ENCODE assay signal across 8 cellular contexts in genomic region chr6:46217671-46218131, GRCh38. TPM values are rescaled to one million over a fixed set of nuclear protein-coding genes. Genes with fewer than 3 reads are reported as not detected.
DNase-seq lines count a peak whose midpoint lies in the region; ATAC-seq and TF ChIP-seq lines count a peak whose summit lies in the region.

No MANE protein-coding gene starts in this region.

- H2BK120ac ChIP-seq in neuronal stem cell (ENCODE audit: low read depth, low read length), result no peak overlapping the region

- H2BK15ac ChIP-seq in neuronal stem cell (ENCODE audit: low read length), result no peak overlapping the region

- no peak overlapping the region for H3K4me2 ChIP-seq in neuronal stem cell (ENCODE audit: insufficient read depth, low read length, poor library complexity, severe bottlenecking)

- H3K27ac ChIP-seq in upper lobe of right lung, result peak overlapping the region; percentile 43
- H3K27ac ChIP-seq in neuronal stem cell (replicated peaks; ENCODE audit: low read length), result no peak overlapping the region

- WGBS in neuronal stem cell (ENCODE audit: extremely low coverage in 2 of 2, insufficient read length in 2 of 2, insufficient replicate concordance in 1 of 2), 2 donors, result no CpG with 5 or more reads among the region's 5 CpGs

- no peak overlapping the region for H2BK5ac ChIP-seq in neuronal stem cell (ENCODE audit: low read length)

- no peak overlapping the region for H3K4me3 ChIP-seq in upper lobe of right lung
- H3K4me3 ChIP-seq in neuronal stem cell (ENCODE audit: low read length in 2 of 2), result no peak overlapping the region

- POLR2A ChIA-PET in GM10248 (lab: Yijun Ruan, JAX), result interaction anchor here (0.7 kb wide), 1 partner anchor 1974 kb away, joined by 3 read pairs; no protein-coding TSS in a partner anchor

- CTCF ChIA-PET in GM10248 (lab: Yijun Ruan, JAX), result interaction anchor here (0.8 to 8.4 kb wide), 10 partner anchors 9 to 631 kb away, joined by 3 to 139 read pairs (median 3); partner anchors contain the start of gene ENPP4

- H3K27me3 ChIP-seq in upper lobe of right lung (no peaks in the 10 kb centered on the region), neuronal stem cell (ENCODE audit: control insufficient read depth in 3 of 3, insufficient read depth in 3 of 3, low read depth in 1 of 3, low read length in 3 of 3) (no peaks in the 10 kb centered on the region)

- no peaks in the 10 kb centered on the region for H3K4me1 ChIP-seq in upper lobe of right lung
- H3K4me1 ChIP-seq in neuronal stem cell (ENCODE audit: control insufficient read depth in 2 of 2, insufficient read depth in 1 of 2, low read depth in 1 of 2, low read length in 2 of 2), result no peaks in the 10 kb centered on the region

- TF ChIP-seq CTCF in GM10248 (IDR thresholded peaks at IDR 0.05; ENCODE audit: control extremely low read depth, extremely low read depth, low read depth, missing control alignments), result no peak
- no peak for TF ChIP-seq CTCF in upper lobe of right lung (IDR thresholded peaks at IDR 0.05)

- H4K91ac ChIP-seq in neuronal stem cell (ENCODE audit: low read depth, low read length, poor library complexity), result no peak overlapping the region

- H3K14ac ChIP-seq in neuronal stem cell (ENCODE audit: low read length), result no peak overlapping the region

- H2AK5ac ChIP-seq in neuronal stem cell (ENCODE audit: low read depth, low read length), result no peak overlapping the region

- H3K4ac ChIP-seq in neuronal stem cell (ENCODE audit: low read length), result no peak overlapping the region

- ATAC-seq in GM19467 (IDR thresholded peaks at IDR 0.05; ENCODE audit: unreplicated experiment) (peak; percentile 61), HG03558 (IDR thresholded peaks at IDR 0.05; ENCODE audit: extremely low read depth, unreplicated experiment) (peak; percentile 50), upper lobe of right lung (peak; percentile 64)

- H3K36me3 ChIP-seq in upper lobe of right lung (no peaks in the 10 kb centered on the region), neuronal stem cell (replicated peaks in 1 of 2; ENCODE audit: control insufficient read depth in 2 of 2, insufficient read depth in 2 of 2, low read length in 2 of 2) (no peaks in the 10 kb centered on the region)

- no peak overlapping the region for H2AFZ ChIP-seq in neuronal stem cell (ENCODE audit: low read length)

- no peaks in the 10 kb centered on the region for H3K79me1 ChIP-seq in neuronal stem cell (ENCODE audit: low read depth, low read length)

- no peak overlapping the region for H3K18ac ChIP-seq in neuronal stem cell (ENCODE audit: low read length)

- no peak overlapping the region for H3K23ac ChIP-seq in neuronal stem cell (ENCODE audit: low read depth, low read length, poor library complexity)

- DNase-seq in GM10248 (ENCODE audit: extremely low spot score) (peak; percentile 61), head of caudate nucleus (peak in 38 of 42 donors; percentile 20 to 81 (median 54)), upper lobe of right lung (no peak), RPMI8226 (no peak), HK-2 (ENCODE audit: unreplicated experiment) (no peak), neuronal stem cell (ENCODE audit: low spot score) (no peak)

- H2BK12ac ChIP-seq in neuronal stem cell (ENCODE audit: low read length), result no peak overlapping the region

- no peak overlapping the region for H4K8ac ChIP-seq in neuronal stem cell (ENCODE audit: low read depth, low read length)

- intact Hi-C loops in head of caudate nucleus (cut with DNase I) (no loop called here), upper lobe of right lung (cut with DNase I) (no loop called here)

- H3K9me3 ChIP-seq in upper lobe of right lung (no peaks in the 10 kb centered on the region), neuronal stem cell (replicated peaks in 1 of 2; ENCODE audit: control insufficient read depth in 2 of 2, insufficient read depth in 1 of 2, low read depth in 1 of 2, low read length in 2 of 2) (no peaks in the 10 kb centered on the region)

- H3K9ac ChIP-seq in neuronal stem cell (ENCODE audit: low read depth, low read length, poor library complexity), result no peak overlapping the region

RNA-seq across cellular contexts. Expression of gene ENPP5, which starts 46.9 kb away (rescaled TPM):
- total RNA-seq in upper lobe of right lung, result 7.3 TPM
- polyA plus RNA-seq in neuronal stem cell (2013, experiment 1 of 2), result 3.6 TPM
- 3.3 TPM for polyA plus RNA-seq in neuronal stem cell (2013, experiment 2 of 2)

Comparison
In these comparisons a context has a peak if more than half of its experiments do, and no peak if none do; other contexts are left out.
1. DNase-seq: peak in GM10248 (single experiment) and head of caudate nucleus (38 of 42); none in upper lobe of right lung (single experiment), RPMI8226 (single experiment), HK-2 (single experiment) and neuronal stem cell (single experiment).
2. Peak in every context shown above with its lines, with median percentiles within 50 percentile points of each other: ATAC-seq.